Comparison of ENCODE assay signal across 14 cellular contexts in the genomic region with DNA sequence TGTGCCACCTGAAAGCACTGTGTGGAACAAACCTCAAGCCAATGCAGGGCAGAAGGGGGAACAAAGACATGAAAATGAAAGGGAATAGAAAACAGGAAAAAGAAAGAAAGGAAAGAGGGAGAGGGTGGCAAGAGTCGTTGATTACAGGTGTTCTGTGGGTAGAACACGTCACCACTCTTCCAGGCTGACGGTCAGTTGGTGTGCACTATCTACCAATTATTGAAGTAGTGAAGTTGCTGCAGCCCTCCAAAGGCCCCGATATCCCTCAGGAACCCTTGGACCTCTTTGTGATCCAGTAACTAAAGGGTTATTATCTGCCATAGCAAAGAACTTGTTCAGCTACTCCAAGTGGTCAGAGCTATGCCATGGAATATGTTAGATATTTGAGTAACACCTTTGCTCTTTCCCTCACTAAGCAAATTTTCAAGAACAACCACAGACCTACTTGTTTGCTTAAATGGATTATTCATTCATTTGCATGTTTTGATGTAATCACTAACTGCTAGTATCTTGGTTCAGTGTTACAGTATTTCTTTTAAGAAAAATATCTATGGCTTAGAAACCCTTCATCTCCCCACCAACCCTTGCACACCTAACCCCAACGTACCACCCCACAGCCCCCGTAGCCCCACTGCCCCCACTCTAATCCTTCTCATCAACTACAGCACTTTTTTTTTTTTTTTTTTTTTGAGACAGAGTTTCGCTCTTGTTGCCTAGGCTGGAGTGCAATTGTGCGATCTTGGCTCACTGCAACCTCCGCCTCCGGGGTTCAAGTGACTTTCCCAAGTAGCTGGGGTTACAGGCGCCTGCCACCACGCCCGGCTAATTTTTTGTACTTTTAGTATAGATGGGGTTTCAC. TPM values are rescaled to one million over a fixed set of nuclear protein-coding genes. Genes with fewer than 3 reads are reported as not detected.
DNase-seq lines count a peak whose midpoint lies in the region; ATAC-seq, FAIRE-seq and TF ChIP-seq lines count a peak whose summit lies in the region.
"Had no signal": no experiment of that assay in that cellular context is flagged by ENCODE, and none has a peak within 500 bp of the region (broad histone marks: within the 10 kb centered on the region; RNA-seq: fewer than 3 reads in every experiment).

No MANE protein-coding gene starts in this region.

- no peaks in the 10 kb centered on the region for H3K27me3 Mint-ChIP-seq in CD4-positive, alpha-beta T cell
- H3K27me3 Mint-ChIP-seq in GM23338 (ENCODE audit: insufficient read depth, low read depth, poor library complexity) (peaks cover 1% of the 10 kb centered on the region), mesothelial cell of epicardium (ENCODE audit: low read depth) (no peaks in the 10 kb centered on the region)
- H3K27me3 Mint-ChIP-seq in activated CD8-positive, alpha-beta T cell treated with anti-CD3 and anti-CD28 coated beads, Interleukin-2, amount 10 ng/mL, durations not matched to agents 7 days and 5 days (ENCODE audit: low read depth), result no peaks in the 10 kb centered on the region
- H3K27me3 Mint-ChIP-seq in naive thymus-derived CD4-positive, alpha-beta T cell, result no peaks in the 10 kb centered on the region
- H3K27me3 Mint-ChIP-seq: memory B cell; stimulated activated memory B cell treated with anti-CD40 and anti-IgM and Interleukin-4, amounts not matched to agents 10 μg/mL and 1 μg/mL and 100 μg/mL, for 72 hours had no signal

- peak overlapping the region; percentile 79 for H3K27ac ChIP-seq in CD4-positive, alpha-beta T cell (ENCODE audit: low read depth, low read length)
- no peak overlapping the region for H3K27ac ChIP-seq in GM23338 (ENCODE audit: low read depth)
- H3K27ac ChIP-seq in naive thymus-derived CD4-positive, alpha-beta T cell (ENCODE audit: low read depth, low read length), result peak overlapping the region; percentile 73
- H3K27ac ChIP-seq in upper lobe of right lung, result no peak overlapping the region
- no peak overlapping the region for H3K27ac ChIP-seq in kidney (ENCODE audit: low read depth in 2 of 2, low read length in 2 of 2)
- H3K27ac ChIP-seq: parathyroid adenoma, RWPE1 had no signal

- intact Hi-C loops in CD4-positive, alpha-beta T cell (cut with DNase I, micrococcal nuclease), result loop anchor here in 1 of 2 experiments (1.0 to 2.0 kb wide), 3 partner anchors 7 to 15 kb away; no protein-coding TSS in a partner anchor
- intact Hi-C loops in naive thymus-derived CD4-positive, alpha-beta T cell (cut with micrococcal nuclease), result loop anchor here (1.0 to 10.0 kb wide), 7 partner anchors 7 to 1217 kb away; no protein-coding TSS in a partner anchor
- intact Hi-C loops in upper lobe of right lung (cut with DNase I) (no loop called here), kidney (cut with DNase I) (no loop called here)

- H3K9me2 ChIP-seq in GM23338 (ENCODE audit: insufficient read depth), result no peaks in the 10 kb centered on the region

- H2AFZ ChIP-seq in GM23338, result no peak overlapping the region
- H2AFZ ChIP-seq: parathyroid adenoma had no signal

- H3K27ac Mint-ChIP-seq in CD4-positive, alpha-beta T cell, result peak overlapping the region; percentile 96
- peak overlapping the region; percentile 74; the same call in 1 of the 2 replicates for H3K27ac Mint-ChIP-seq in GM23338
- H3K27ac Mint-ChIP-seq in activated CD8-positive, alpha-beta T cell treated with anti-CD3 and anti-CD28 coated beads, Interleukin-2, amount 10 ng/mL, durations not matched to agents 7 days and 5 days, result peak overlapping the region; percentile 92
- H3K27ac Mint-ChIP-seq in naive thymus-derived CD4-positive, alpha-beta T cell, result peak overlapping the region; percentile 92 to 99 (median 98)
- no peak overlapping the region for H3K27ac Mint-ChIP-seq in mesothelial cell of epicardium
- H3K27ac Mint-ChIP-seq: memory B cell; stimulated activated memory B cell treated with anti-CD40 and anti-IgM and Interleukin-4, amounts not matched to agents 10 μg/mL and 1 μg/mL and 100 μg/mL, for 72 hours had no signal

- no peak overlapping the region for H3K4me3 ChIP-seq in GM23338
- peak overlapping the region; percentile 36 for H3K4me3 ChIP-seq in naive thymus-derived CD4-positive, alpha-beta T cell (ENCODE audit: low read length)
- no peak overlapping the region for H3K4me3 ChIP-seq in upper lobe of right lung
- no peak overlapping the region for H3K4me3 ChIP-seq in kidney (ENCODE audit: low read length in 2 of 2)

- CTCF ChIA-PET in CD4-positive, alpha-beta T cell (lab: Charles Lee), result interaction anchor here (0.8 to 15.2 kb wide), 10 partner anchors 8 to 96 kb away, joined by 3 to 140 read pairs (median 8); no protein-coding TSS in a partner anchor
- CTCF ChIA-PET in activated CD8-positive, alpha-beta T cell treated with anti-CD3 and anti-CD28 coated beads, Interleukin-2, amount 10 ng/mL, durations not matched to agents 7 days and 5 days (lab: Charles Lee), result interaction anchor here (0.8 to 12.1 kb wide), 11 partner anchors 8 to 95 kb away, joined by 3 to 178 read pairs (median 9); a partner anchor contains a TSS
- CTCF ChIA-PET in naive thymus-derived CD4-positive, alpha-beta T cell (lab: Charles Lee), result interaction anchor here (0.7 to 6.6 kb wide), 13 partner anchors 9 to 188 kb away, joined by 3 to 56 read pairs (median 7); a partner anchor contains a TSS

- peaks cover 97% of the 10 kb centered on the region for H3K4me1 Mint-ChIP-seq in CD4-positive, alpha-beta T cell (ENCODE audit: low read depth)
- H3K4me1 Mint-ChIP-seq in GM23338 (no peaks in the 10 kb centered on the region), mesothelial cell of epicardium (peaks cover 21% of the 10 kb centered on the region)
- peaks cover 89% of the 10 kb centered on the region for H3K4me1 Mint-ChIP-seq in activated CD8-positive, alpha-beta T cell treated with anti-CD3 and anti-CD28 coated beads, Interleukin-2, amount 10 ng/mL, durations not matched to agents 7 days and 5 days (ENCODE audit: low read depth)
- peaks cover 59 to 97% (median 91%) of the 10 kb centered on the region in 7 donors for H3K4me1 Mint-ChIP-seq in naive thymus-derived CD4-positive, alpha-beta T cell

- H3K4me1 ChIP-seq in GM23338 (ENCODE audit: insufficient read depth) (no peaks in the 10 kb centered on the region), upper lobe of right lung (no peaks in the 10 kb centered on the region), kidney (ENCODE audit: control insufficient read depth in 1 of 2, insufficient read depth in 1 of 2, low read depth in 1 of 2, low read length in 2 of 2) (no peaks in the 10 kb centered on the region)
- H3K4me1 ChIP-seq in naive thymus-derived CD4-positive, alpha-beta T cell (ENCODE audit: control insufficient read depth in 2 of 2, insufficient read depth in 2 of 2, low read length in 2 of 2), result peaks cover 75 to 85% of the 10 kb centered on the region in 2 donors
- H3K4me1 ChIP-seq: parathyroid adenoma had no signal

- no peak overlapping the region for H3K9ac ChIP-seq in kidney (ENCODE audit: low read length in 2 of 2)
- H3K9ac ChIP-seq: parathyroid adenoma had no signal

- FAIRE-seq in kidney (lab: Jason Lieb, UNC), result no peak
- FAIRE-seq: TTC549 had no signal

- peak; percentile 37 for ATAC-seq in CD4-positive, alpha-beta T cell (ENCODE audit: poor library complexity)
- no peak for ATAC-seq in GM23338
- ATAC-seq in activated CD8-positive, alpha-beta T cell treated with anti-CD3 and anti-CD28 coated beads, Interleukin-2, amount 10 ng/mL, durations not matched to agents 7 days and 5 days, result peak; percentile 18
- ATAC-seq in naive thymus-derived CD4-positive, alpha-beta T cell, result peak; percentile 45
- no peak for ATAC-seq in upper lobe of right lung
- ATAC-seq: stimulated activated memory B cell treated with anti-CD40 and anti-IgM and Interleukin-4, amounts not matched to agents 10 μg/mL and 1 μg/mL and 100 μg/mL, for 72 hours had no signal

- peak overlapping the region; percentile 91 for H3K4me3 Mint-ChIP-seq in CD4-positive, alpha-beta T cell
- no peak overlapping the region for H3K4me3 Mint-ChIP-seq in GM23338
- H3K4me3 Mint-ChIP-seq in activated CD8-positive, alpha-beta T cell treated with anti-CD3 and anti-CD28 coated beads, Interleukin-2, amount 10 ng/mL, durations not matched to agents 7 days and 5 days, result peak overlapping the region; percentile 72
- peak overlapping the region; percentile 78 to 98 (median 88) for H3K4me3 Mint-ChIP-seq in naive thymus-derived CD4-positive, alpha-beta T cell
- H3K4me3 Mint-ChIP-seq in mesothelial cell of epicardium, result no peak overlapping the region
- H3K4me3 Mint-ChIP-seq: memory B cell; stimulated activated memory B cell treated with anti-CD40 and anti-IgM and Interleukin-4, amounts not matched to agents 10 μg/mL and 1 μg/mL and 100 μg/mL, for 72 hours had no signal

- H3K36me3 Mint-ChIP-seq in CD4-positive, alpha-beta T cell (ENCODE audit: low read depth), result peaks cover 68% of the 10 kb centered on the region
- no peaks in the 10 kb centered on the region for H3K36me3 Mint-ChIP-seq in GM23338 (ENCODE audit: low read depth)
- H3K36me3 Mint-ChIP-seq in activated CD8-positive, alpha-beta T cell treated with anti-CD3 and anti-CD28 coated beads, Interleukin-2, amount 10 ng/mL, durations not matched to agents 7 days and 5 days (ENCODE audit: low read depth), result peaks cover 37% of the 10 kb centered on the region
- H3K36me3 Mint-ChIP-seq in naive thymus-derived CD4-positive, alpha-beta T cell, result peaks cover 0 to 24% (median 16%) of the 10 kb centered on the region in 5 donors
- H3K36me3 Mint-ChIP-seq in mesothelial cell of epicardium, result no peaks in the 10 kb centered on the region
- H3K36me3 Mint-ChIP-seq: memory B cell; stimulated activated memory B cell treated with anti-CD40 and anti-IgM and Interleukin-4, amounts not matched to agents 10 μg/mL and 1 μg/mL and 100 μg/mL, for 72 hours had no signal

- H3K9me3 ChIP-seq in CD4-positive, alpha-beta T cell (ENCODE audit: control insufficient read depth, low read length), result no peaks in the 10 kb centered on the region
- no peaks in the 10 kb centered on the region for H3K9me3 ChIP-seq in naive thymus-derived CD4-positive, alpha-beta T cell (ENCODE audit: control insufficient read depth in 2 of 3, low read length in 3 of 3)
- H3K9me3 ChIP-seq in upper lobe of right lung (no peaks in the 10 kb centered on the region), kidney (ENCODE audit: control insufficient read depth in 1 of 2, low read length in 2 of 2) (no peaks in the 10 kb centered on the region)

- no peaks in the 10 kb centered on the region for H3K27me3 ChIP-seq in CD4-positive, alpha-beta T cell (ENCODE audit: control insufficient read depth, insufficient read depth, low read length)
- H3K27me3 ChIP-seq in GM23338 (ENCODE audit: insufficient read depth) (no peaks in the 10 kb centered on the region), upper lobe of right lung (no peaks in the 10 kb centered on the region)
- no peaks in the 10 kb centered on the region for H3K27me3 ChIP-seq in naive thymus-derived CD4-positive, alpha-beta T cell (ENCODE audit: control insufficient read depth in 2 of 2, insufficient read depth in 2 of 2, low read length in 2 of 2)

- no peaks in the 10 kb centered on the region for H3K79me2 ChIP-seq in GM23338 (replicated peaks; ENCODE audit: insufficient read depth)
- H3K79me2 ChIP-seq: parathyroid adenoma had no signal

- POLR2A ChIA-PET in CD4-positive, alpha-beta T cell (lab: Charles Lee), result interaction anchor here (0.6 to 13.9 kb wide), 16 partner anchors 7 to 114 kb away, joined by 3 to 408 read pairs (median 6); a partner anchor contains a TSS
- POLR2A ChIA-PET in activated CD8-positive, alpha-beta T cell treated with anti-CD3 and anti-CD28 coated beads, Interleukin-2, amount 10 ng/mL, durations not matched to agents 7 days and 5 days (lab: Charles Lee), result interaction anchor here (0.6 to 10.4 kb wide), 9 partner anchors 11 to 230 kb away, joined by 3 to 101 read pairs (median 5); a partner anchor contains a TSS
- POLR2A ChIA-PET in naive thymus-derived CD4-positive, alpha-beta T cell (lab: Charles Lee), result interaction anchor here (1.2 to 22.3 kb wide), 8 partner anchors 12 to 95 kb away, joined by 4 to 679 read pairs (median 48); a partner anchor contains a TSS

- H4K20me1 ChIP-seq in GM23338 (replicated peaks; ENCODE audit: insufficient read depth), result no peaks in the 10 kb centered on the region

- no peaks in the 10 kb centered on the region for H3K9me3 Mint-ChIP-seq in CD4-positive, alpha-beta T cell
- H3K9me3 Mint-ChIP-seq in GM23338 (no peaks in the 10 kb centered on the region), mesothelial cell of epicardium (no peaks in the 10 kb centered on the region)
- H3K9me3 Mint-ChIP-seq in activated CD8-positive, alpha-beta T cell treated with anti-CD3 and anti-CD28 coated beads, Interleukin-2, amount 10 ng/mL, durations not matched to agents 7 days and 5 days (ENCODE audit: insufficient read depth), result no peaks in the 10 kb centered on the region
- no peaks in the 10 kb centered on the region for H3K9me3 Mint-ChIP-seq in naive thymus-derived CD4-positive, alpha-beta T cell
- H3K9me3 Mint-ChIP-seq: memory B cell; stimulated activated memory B cell treated with anti-CD40 and anti-IgM and Interleukin-4, amounts not matched to agents 10 μg/mL and 1 μg/mL and 100 μg/mL, for 72 hours had no signal

- no peak overlapping the region for H3K4me2 ChIP-seq in GM23338

- no peak for TF ChIP-seq CTCF in CD4-positive, alpha-beta T cell (IDR thresholded peaks at IDR 0.05)
- no peak for TF ChIP-seq CTCF in GM23338 (conservative IDR thresholded peaks at IDR 0.05; ENCODE audit: low read depth in 2 of 2)
- TF ChIP-seq CTCF in upper lobe of right lung (IDR thresholded peaks at IDR 0.05), result no peak
- no peak for TF ChIP-seq CTCF in mesothelial cell of epicardium (IDR thresholded peaks at IDR 0.05; ENCODE audit: unreplicated experiment)
- TF ChIP-seq CTCF in kidney (IDR thresholded peaks at IDR 0.05; ENCODE audit: borderline replicate concordance, extremely low read depth, insufficient read depth), result no peak

- no peaks in the 10 kb centered on the region for H3F3A ChIP-seq in GM23338 (replicated peaks; ENCODE audit: low read depth)

- DNase-seq in CD4-positive, alpha-beta T cell, result peak in 2 of 10 experiments; percentile 36 to 48
- DNase-seq in GM23338 (ENCODE audit: low spot score) (no peak), upper lobe of right lung (no peak), mesothelial cell of epicardium (ENCODE audit: low spot score in 2 of 2, unreplicated experiment in 2 of 2) (no peak), kidney (no peak)
- DNase-seq in activated CD8-positive, alpha-beta T cell treated with anti-CD3 and anti-CD28 coated beads, Interleukin-2, amount 10 ng/mL, durations not matched to agents 7 days and 5 days, result no peak
- DNase-seq in naive thymus-derived CD4-positive, alpha-beta T cell, result peak in 2 of 9 donors; percentile 46 to 50
- DNase-seq: NCI-H1092 treated with DMSO at 0.1 percent for 48 hours, NCI-H446 had no signal

- H3K36me3 ChIP-seq in GM23338 (ENCODE audit: insufficient read depth) (no peaks in the 10 kb centered on the region), upper lobe of right lung (no peaks in the 10 kb centered on the region), kidney (ENCODE audit: control insufficient read depth in 1 of 2, insufficient read depth in 2 of 2, low read length in 2 of 2) (no peaks in the 10 kb centered on the region)
- no peaks in the 10 kb centered on the region for H3K36me3 ChIP-seq in naive thymus-derived CD4-positive, alpha-beta T cell (ENCODE audit: control insufficient read depth in 2 of 3, insufficient read depth in 3 of 3, low read length in 3 of 3)

RNA-seq across cellular contexts. Expression of a gene that starts 31.3 kb away (rescaled TPM):
- total RNA-seq in CD4-positive, alpha-beta T cell, result 100 to 1,000 TPM; 478 to 497 TPM
- not detected in 2 replicates for total RNA-seq in GM23338 (2014; rRNA removed; shearing (Covaris generic))
- polyA plus RNA-seq in GM23338 (2016; fragmentation: Nextera tagmentation; extraction: Ambion mirVana) (not detected in 2 replicates), kidney (ENCODE audit: insufficient read depth, low read depth, low replicate concordance) (2.3 TPM)
- 100 to 1,000 TPM; 198 to 215 TPM for total RNA-seq in activated CD8-positive, alpha-beta T cell treated with anti-CD3 and anti-CD28 coated beads, Interleukin-2, amount 10 ng/mL, durations not matched to agents 7 days and 5 days
- total RNA-seq in naive thymus-derived CD4-positive, alpha-beta T cell, result 100 to 1,000 TPM; 310 to 701 (median 497) TPM
- polyA plus RNA-seq in naive thymus-derived CD4-positive, alpha-beta T cell, result 100 to 1,000 TPM; 342 to 488 TPM
- total RNA-seq in upper lobe of right lung (45.0 TPM), mesothelial cell of epicardium (1.2 to 1.6 TPM (median 1.5 TPM) in 3 replicates), kidney (53.7 TPM)

Comparison
In these comparisons a context has a peak if more than half of its experiments do, and no peak if none do; other contexts are left out.
1. ATAC-seq: peak in CD4-positive, alpha-beta T cell (single experiment), activated CD8-positive, alpha-beta T cell treated with anti-CD3 and anti-CD28 coated beads, Interleukin-2, amount 10 ng/mL, durations not matched to agents 7 days and 5 days (single experiment) and naive thymus-derived CD4-positive, alpha-beta T cell (single experiment); none in GM23338 (single experiment) and upper lobe of right lung (single experiment).
2. H3K27ac ChIP-seq: peak in CD4-positive, alpha-beta T cell (single experiment) and naive thymus-derived CD4-positive, alpha-beta T cell (single experiment); none in GM23338 (single experiment), upper lobe of right lung (single experiment) and kidney (0 of 2).
3. H3K4me3 Mint-ChIP-seq: peak in CD4-positive, alpha-beta T cell (single experiment), activated CD8-positive, alpha-beta T cell treated with anti-CD3 and anti-CD28 coated beads, Interleukin-2, amount 10 ng/mL, durations not matched to agents 7 days and 5 days (single experiment) and naive thymus-derived CD4-positive, alpha-beta T cell (10 of 10); none in GM23338 (single experiment) and mesothelial cell of epicardium (single experiment).
4. RNA of a gene that starts 31.3 kb away (total RNA-seq): 310 to 701 TPM in naive thymus-derived CD4-positive, alpha-beta T cell, 478 to 497 TPM in CD4-positive, alpha-beta T cell, 198 to 215 TPM in activated CD8-positive, alpha-beta T cell treated with anti-CD3 and anti-CD28 coated beads, Interleukin-2, amount 10 ng/mL, durations not matched to agents 7 days and 5 days, 53.7 TPM in kidney (single experiment) and 45.0 TPM in upper lobe of right lung (single experiment); 1.2 to 1.6 TPM in mesothelial cell of epicardium and not detected in GM23338; every median in the first group is over 10 times any median in the second.
5. intact Hi-C loops: an anchor here in naive thymus-derived CD4-positive, alpha-beta T cell (1.0 to 10.0 kb wide); none called in upper lobe of right lung and kidney.